8 cellular contexts compared by ENCODE assay signal in the genomic region with DNA sequence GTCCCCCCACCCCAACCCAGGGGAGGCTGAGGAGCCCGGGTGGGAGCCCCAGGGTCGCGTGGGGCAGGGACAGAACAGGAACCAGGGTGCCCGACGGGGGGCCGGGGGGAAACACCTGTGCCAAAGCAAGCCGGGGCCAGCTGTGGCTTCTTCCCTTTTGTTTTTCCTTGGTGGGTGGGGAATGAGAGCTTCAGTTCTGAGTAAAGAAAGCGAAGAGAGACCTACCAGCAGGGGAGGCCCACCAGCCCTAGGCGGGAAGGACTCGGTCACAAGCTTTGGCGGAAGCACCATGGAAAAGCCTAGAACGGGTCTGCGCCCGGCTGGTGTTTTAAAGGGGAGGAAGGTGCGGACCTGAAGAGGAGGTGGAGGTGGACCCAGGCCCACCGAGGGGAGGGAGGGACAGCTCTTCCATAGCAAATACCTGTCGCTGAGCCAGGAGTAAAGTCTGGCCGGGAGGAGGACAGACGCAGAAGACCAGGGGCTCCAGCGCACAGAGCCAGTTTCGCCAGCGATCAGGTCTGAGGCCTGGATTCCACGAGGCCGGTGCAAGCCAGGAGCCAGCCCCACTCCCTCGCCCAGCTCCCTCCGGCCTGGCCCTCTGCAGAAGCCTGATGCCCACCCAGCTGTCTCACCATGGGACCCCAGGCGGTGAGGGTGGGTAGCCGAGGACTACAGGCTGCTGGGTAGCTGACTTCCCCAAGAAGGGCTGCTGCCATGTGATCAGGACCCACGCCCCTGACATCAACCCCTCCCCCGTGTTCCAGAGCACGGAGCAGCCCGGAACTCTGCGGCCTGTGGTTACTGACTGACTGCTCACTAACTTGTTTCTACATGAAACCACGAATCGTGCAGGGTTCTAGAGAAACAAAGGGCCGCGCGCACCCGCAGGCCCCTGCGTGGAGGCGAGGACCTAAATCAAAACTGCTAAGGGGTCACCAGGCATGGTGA. TPM values are rescaled to one million over a fixed set of nuclear protein-coding genes. Genes with fewer than 3 reads are reported as not detected.
A peak's percentile ranks its signal among the peaks of the same experiment; 100 is the strongest.
DNase-seq lines count a peak whose midpoint lies in the region; ATAC-seq and TF ChIP-seq lines count a peak whose summit lies in the region.

No MANE protein-coding gene starts in this region.

- peak overlapping the region; percentile 95 to 97 for H3K4me3 Mint-ChIP-seq in CD14-positive monocyte
- H3K4me3 Mint-ChIP-seq in activated CD4-positive, alpha-beta T cell treated with anti-CD3 and anti-CD28 coated beads for 36 hours: peak overlapping the region; percentile 91

- H2AFZ ChIP-seq in mesenchymal stem cell (ENCODE audit: low read depth, low read length): peak overlapping the region; percentile 74

- H2BK5ac ChIP-seq in mesenchymal stem cell (ENCODE audit: low read depth, low read length, poor library complexity, severe bottlenecking): peak overlapping the region; percentile 88

- H3K4me1 Mint-ChIP-seq in CD14-positive monocyte: peaks cover 82% of the 10 kb centered on the region
- peaks cover 77% of the 10 kb centered on the region for H3K4me1 Mint-ChIP-seq in activated CD4-positive, alpha-beta T cell treated with anti-CD3 and anti-CD28 coated beads for 36 hours

- peak overlapping the region; percentile 82 for H2BK15ac ChIP-seq in mesenchymal stem cell (ENCODE audit: low read depth, poor library complexity, severe bottlenecking)

- H3K36me3 ChIP-seq in HUES6 (ENCODE audit: control insufficient read depth, insufficient read depth, low read length) (peaks cover 16% of the 10 kb centered on the region), mesenchymal stem cell (ENCODE audit: control insufficient read depth in 1 of 2, insufficient read depth in 2 of 2, low read depth in 1 of 2, low read length in 2 of 2) (peaks cover 29 to 44% of the 10 kb centered on the region in 2 experiments)

- H3K23ac ChIP-seq in mesenchymal stem cell (ENCODE audit: low read length in 2 of 2): peak overlapping the region in 1 of 2 experiments; percentile 80

- peaks cover 45 to 46% of the 10 kb centered on the region in 2 donors for H3K36me3 Mint-ChIP-seq in CD14-positive monocyte
- peaks cover 80% of the 10 kb centered on the region for H3K36me3 Mint-ChIP-seq in activated CD4-positive, alpha-beta T cell treated with anti-CD3 and anti-CD28 coated beads for 36 hours (ENCODE audit: low read depth)

- H3K4me1 ChIP-seq in HUES6 (ENCODE audit: control insufficient read depth, insufficient read depth, low read length) (peaks cover 35% of the 10 kb centered on the region), mesenchymal stem cell (ENCODE audit: control insufficient read depth, insufficient read depth, low read depth, low read length) (peaks cover 49% of the 10 kb centered on the region)

- POLR2A ChIA-PET in activated CD4-positive, alpha-beta T cell treated with anti-CD3 and anti-CD28 coated beads for 36 hours (lab: Charles Lee): interaction anchor here (0.5 to 1.7 kb wide), 4 partner anchors 10 to 30 kb away, joined by 3 to 11 read pairs (median 4); no protein-coding TSS in a partner anchor

- peak overlapping the region; percentile 54 to 91 for H3K4ac ChIP-seq in mesenchymal stem cell (ENCODE audit: low read depth in 1 of 2, low read length in 2 of 2)

- peak overlapping the region; percentile 66 for H4K8ac ChIP-seq in mesenchymal stem cell (ENCODE audit: low read length)

- H2BK12ac ChIP-seq in mesenchymal stem cell (ENCODE audit: low read length in 2 of 2): peak overlapping the region; percentile 15 to 47

- H2BK120ac ChIP-seq in mesenchymal stem cell (ENCODE audit: low read depth, low read length): peak overlapping the region; percentile 90

- peak overlapping the region; percentile 97 for H3K4me2 ChIP-seq in mesenchymal stem cell (ENCODE audit: low read length, poor library complexity, severe bottlenecking)

- peak; percentile 59 for ATAC-seq in GM19468 (IDR thresholded peaks at IDR 0.05; ENCODE audit: extremely low read depth, unreplicated experiment)
- ATAC-seq in activated CD4-positive, alpha-beta T cell treated with anti-CD3 and anti-CD28 coated beads for 36 hours: peak; percentile 69

- H4K91ac ChIP-seq in mesenchymal stem cell (ENCODE audit: low read length): peak overlapping the region; percentile 70

- peak overlapping the region; percentile 68 for H3K4me3 ChIP-seq in HUES6 (ENCODE audit: low read depth, low read length)
- peak overlapping the region; percentile 97 for H3K4me3 ChIP-seq in coronary artery
- peak overlapping the region; percentile 61 to 71 for H3K4me3 ChIP-seq in mesenchymal stem cell (ENCODE audit: insufficient read depth in 1 of 2, low read depth in 1 of 2, low read length in 2 of 2)

- DNase-seq in CD14-positive monocyte (ENCODE audit: low spot score) (peak; percentile 94), coronary artery (ENCODE audit: low spot score) (no peak), mesenchymal stem cell (peak; percentile 53), cerebellar nuclear complex (lab: John Stamatoyannopoulos, UW) (no peak)
- DNase-seq in activated CD4-positive, alpha-beta T cell treated with anti-CD3 and anti-CD28 coated beads for 36 hours: peak; percentile 95
- DNase-seq in stimulated activated CD8-positive, alpha-beta memory T cell treated with anti-CD3 and anti-CD28 coated beads, Interleukin-2, amount 100 ng/mL, for 1 hour (ENCODE audit: low read depth in 2 of 2): peak; percentile 67 to 73

- peak overlapping the region; percentile 77 for H3K27ac ChIP-seq in HUES6 (ENCODE audit: low read depth, low read length)
- H3K27ac ChIP-seq in coronary artery: peak overlapping the region; percentile 99 to 100
- peak overlapping the region; percentile 74 for H3K27ac ChIP-seq in mesenchymal stem cell (ENCODE audit: low read length, poor library complexity, severe bottlenecking)

- H3K27me3 Mint-ChIP-seq in CD14-positive monocyte (ENCODE audit: low read depth in 3 of 3): peaks cover 0 to 2% (median 0%) of the 10 kb centered on the region in 3 donors
- H3K27me3 Mint-ChIP-seq in activated CD4-positive, alpha-beta T cell treated with anti-CD3 and anti-CD28 coated beads for 36 hours: no peaks in the 10 kb centered on the region

- H3K18ac ChIP-seq in mesenchymal stem cell (ENCODE audit: low read depth in 1 of 2, low read length in 2 of 2): peak overlapping the region; percentile 83 to 88

- H2AK5ac ChIP-seq in mesenchymal stem cell (ENCODE audit: low read length, severe bottlenecking): peak overlapping the region; percentile 74

- H3K9me3 ChIP-seq in HUES6 (ENCODE audit: control insufficient read depth, insufficient read depth, low read depth, low read length): no peaks in the 10 kb centered on the region
- no peaks in the 10 kb centered on the region for H3K9me3 ChIP-seq in mesenchymal stem cell (ENCODE audit: control insufficient read depth, low read length)

- no peak overlapping the region for H3K14ac ChIP-seq in mesenchymal stem cell (ENCODE audit: low read length in 2 of 2)

- H3K27me3 ChIP-seq in HUES6 (ENCODE audit: control insufficient read depth, insufficient read depth, low read length) (no peaks in the 10 kb centered on the region), mesenchymal stem cell (ENCODE audit: control insufficient read depth in 1 of 2, insufficient read depth in 1 of 2, low read length in 2 of 2) (no peaks in the 10 kb centered on the region)

- intact Hi-C loops in CD14-positive monocyte (cut with micrococcal nuclease): loop anchor here (2.0 to 10.0 kb wide), 5 partner anchors 27 to 421 kb away; partner anchors contain the start of genes TRIM41 (in 2 of the 2) and ZFP62 (in 2 of the 2)
- intact Hi-C loops in activated CD4-positive, alpha-beta T cell treated with anti-CD3 and anti-CD28 coated beads for 36 hours (cut with DNase I, micrococcal nuclease): loop anchor here (1.0 to 5.0 kb wide), 7 partner anchors 29 to 511 kb away; partner anchors contain the start of genes MAPK9 (in 1 of the 2), TRIM52 (in 1 of the 2) and ZFP62 (in 1 of the 2)

- 69% methylated on average over 41 of the region's 41 CpGs for WGBS in mesenchymal stem cell

- CTCF ChIA-PET in activated CD4-positive, alpha-beta T cell treated with anti-CD3 and anti-CD28 coated beads for 36 hours (lab: Charles Lee): interaction anchor here (0.6 to 1.5 kb wide), 4 partner anchors 9 to 386 kb away, joined by 3 to 20 read pairs (median 4); no protein-coding TSS in a partner anchor

- peaks cover 16% of the 10 kb centered on the region for H3K79me1 ChIP-seq in mesenchymal stem cell (replicated peaks; ENCODE audit: low read length, poor library complexity, severe bottlenecking)

- peak overlapping the region; percentile 51 for H3K9ac ChIP-seq in HUES6 (ENCODE audit: low read length)
- H3K9ac ChIP-seq in mesenchymal stem cell (ENCODE audit: low read length): peak overlapping the region; percentile 96

- peak overlapping the region; percentile 94 to 98 (median 97) for H3K27ac Mint-ChIP-seq in CD14-positive monocyte
- H3K27ac Mint-ChIP-seq in activated CD4-positive, alpha-beta T cell treated with anti-CD3 and anti-CD28 coated beads for 36 hours: peak overlapping the region; percentile 89

- no peak for TF ChIP-seq CTCF in CD14-positive monocyte (IDR thresholded peaks at IDR 0.05)
- no peak for TF ChIP-seq CTCF in coronary artery (IDR thresholded peaks at IDR 0.05)

- no peaks in the 10 kb centered on the region for H3K9me3 Mint-ChIP-seq in CD14-positive monocyte
- H3K9me3 Mint-ChIP-seq in activated CD4-positive, alpha-beta T cell treated with anti-CD3 and anti-CD28 coated beads for 36 hours (ENCODE audit: low read depth): no peaks in the 10 kb centered on the region

RNA-seq across cellular contexts. Expression of gene MGAT1, which starts 0.8 kb away (rescaled TPM):
- 100 to 1,000 TPM; 385 to 523 TPM for polyA plus RNA-seq in CD14-positive monocyte
- 100 to 1,000 TPM in 1 of 2 experiments, 10 to 100 TPM in 1; 93.2 to 125 TPM for total RNA-seq in activated CD4-positive, alpha-beta T cell treated with anti-CD3 and anti-CD28 coated beads for 36 hours
- 103 TPM for polyA plus RNA-seq in mesenchymal stem cell (2013, experiment 1 of 2)
- 105 TPM for polyA plus RNA-seq in mesenchymal stem cell (2013, experiment 2 of 2)

RNA-seq across cellular contexts. Expression of gene ZFP62, which starts 57.6 kb away (rescaled TPM):
- polyA plus RNA-seq in CD14-positive monocyte: 1 to 10 TPM; 4.1 to 7.1 TPM
- 10 to 100 TPM; 30.3 to 31.8 TPM for total RNA-seq in activated CD4-positive, alpha-beta T cell treated with anti-CD3 and anti-CD28 coated beads for 36 hours
- 11.2 TPM for polyA plus RNA-seq in mesenchymal stem cell (2013, experiment 1 of 2)
- 10.5 TPM for polyA plus RNA-seq in mesenchymal stem cell (2013, experiment 2 of 2)

Comparison
In these comparisons a context has a peak if more than half of its experiments do, and no peak if none do; other contexts are left out.
1. DNase-seq: peak in CD14-positive monocyte (single experiment), activated CD4-positive, alpha-beta T cell treated with anti-CD3 and anti-CD28 coated beads for 36 hours (single experiment), mesenchymal stem cell (single experiment) and stimulated activated CD8-positive, alpha-beta memory T cell treated with anti-CD3 and anti-CD28 coated beads, Interleukin-2, amount 100 ng/mL, for 1 hour (2 of 2); none in coronary artery (single experiment) and cerebellar nuclear complex (0 of 2).
2. Peak in every context shown above with its lines, with median percentiles within 50 percentile points of each other: H3K27ac ChIP-seq and H3K4me3 ChIP-seq.